In the genomic region with DNA sequence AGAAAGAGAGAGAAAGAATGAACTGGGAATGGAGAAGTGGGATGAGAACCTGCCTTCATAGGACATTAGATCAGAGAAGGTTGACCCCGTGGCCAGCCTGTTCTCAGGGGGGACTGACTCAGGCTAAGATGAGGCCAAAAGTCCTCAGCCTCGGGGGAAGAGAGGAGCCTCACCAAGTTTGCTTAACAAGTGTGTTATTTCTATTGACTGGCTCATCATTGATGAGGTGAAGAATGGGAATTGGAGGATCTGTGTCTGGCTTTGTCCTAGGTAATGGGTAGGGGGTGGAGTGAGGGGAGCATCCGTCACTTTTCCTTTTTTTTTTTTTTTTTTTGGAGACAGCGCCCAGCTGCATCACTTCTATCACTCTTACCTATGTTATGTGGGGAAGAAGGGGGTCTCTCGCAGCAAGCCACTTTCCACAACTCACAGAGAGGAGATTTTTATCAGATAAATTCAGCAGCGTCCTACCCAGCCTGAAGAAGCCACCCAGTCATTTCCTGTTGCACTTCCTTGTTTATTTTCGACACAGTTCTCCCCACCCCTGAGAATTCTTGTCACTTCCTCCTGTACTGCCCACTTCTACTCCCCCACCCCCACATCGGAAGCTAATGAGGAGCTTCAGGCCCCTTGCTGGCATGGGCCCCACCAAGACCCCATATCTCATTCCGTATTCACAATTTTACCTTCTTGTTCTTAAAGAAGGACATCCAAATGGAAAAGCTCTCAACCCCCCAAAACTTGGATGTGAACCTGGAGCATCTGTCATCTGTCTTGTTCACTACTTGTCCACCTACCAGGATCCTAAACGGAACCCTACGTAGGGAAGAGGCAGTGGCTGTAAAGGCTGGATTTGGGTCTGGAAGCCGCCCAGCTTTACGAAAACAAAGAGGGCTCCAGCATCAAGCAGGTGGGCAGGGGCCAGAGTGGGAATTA, we compare ENCODE assay signal across 8 cellular contexts. TPM values are rescaled to one million over a fixed set of nuclear protein-coding genes. Genes with fewer than 3 reads are reported as not detected.
DNase-seq lines count a peak whose midpoint lies in the region; ATAC-seq and TF ChIP-seq lines count a peak whose summit lies in the region.

No MANE protein-coding gene starts in this region.

- peaks cover 6% of the 10 kb centered on the region; the same call in 1 of the 2 replicates for H3K79me2 ChIP-seq in GM23338 (replicated peaks; ENCODE audit: insufficient read depth)

- H3K4me2 ChIP-seq in GM23338, result no peak overlapping the region

- H3K27ac Mint-ChIP-seq in endothelial cell (ENCODE audit: unreplicated experiment) (peak overlapping the region; percentile 28), GM23338 (no peak overlapping the region)

- H3K9me3 Mint-ChIP-seq in endothelial cell (ENCODE audit: unreplicated experiment), result peaks cover 4% of the 10 kb centered on the region
- H3K9me3 Mint-ChIP-seq in GM23338, result peaks cover 16% of the 10 kb centered on the region

- H3K27me3 ChIP-seq in testis (no peaks in the 10 kb centered on the region), GM23338 (ENCODE audit: insufficient read depth) (peaks cover 4% of the 10 kb centered on the region; the same call in 1 of the 2 replicates)

- no peaks in the 10 kb centered on the region for H3K36me3 ChIP-seq in testis (ENCODE audit: low read depth, missing control alignments)
- H3K36me3 ChIP-seq in GM23338 (ENCODE audit: insufficient read depth), result no peaks in the 10 kb centered on the region

- no peak for ATAC-seq in GM23338

- TF ChIP-seq POLR2A in testis (IDR thresholded peaks at IDR 0.05), result no peak

- DNase-seq in activated gamma-delta T cell treated with Interleukin-2 at 50 U/mL for 16 hours (peak; percentile 59), activated gamma-delta T cell (lab: John Stamatoyannopoulos, UW) (no peak), T follicular helper cell (ENCODE audit: low read depth) (peak; percentile 48), endothelial cell (ENCODE audit: low spot score) (no peak), NCI-H2081 treated with DMSO at 0.1 percent for 48 hours (lab: John Stamatoyannopoulos, UW) (no peak), testis (no peak), GM23338 (ENCODE audit: low spot score) (no peak)

- H3K9me3 ChIP-seq in testis, result no peaks in the 10 kb centered on the region

- H3K4me1 ChIP-seq in testis (peaks cover 6% of the 10 kb centered on the region), GM23338 (ENCODE audit: insufficient read depth) (peaks cover 12% of the 10 kb centered on the region)

- no peak overlapping the region for H2AFZ ChIP-seq in GM23338

- H4K20me1 ChIP-seq in GM23338 (replicated peaks; ENCODE audit: insufficient read depth), result no peaks in the 10 kb centered on the region; the same call in 1 of the 2 replicates

- H3F3A ChIP-seq in GM23338 (replicated peaks; ENCODE audit: low read depth), result no peaks in the 10 kb centered on the region

- intact Hi-C loops in testis (cut with DNase I; ENCODE audit: low total_unique reads), result no loop called here

- H3K4me1 Mint-ChIP-seq in endothelial cell (ENCODE audit: unreplicated experiment), result peaks cover 36% of the 10 kb centered on the region
- peaks cover 27% of the 10 kb centered on the region for H3K4me1 Mint-ChIP-seq in GM23338

- WGBS in testis, 2 donors, result 77 to 83% methylated on average over 13 of the region's 13 CpGs

- peak overlapping the region in 17 of 21 experiments; percentile 3 to 97 (median 89) for H3K27ac ChIP-seq in skin epidermis
- peak overlapping the region in 1 of 2 donors; percentile 41 for H3K27ac ChIP-seq in testis
- H3K27ac ChIP-seq in GM23338 (ENCODE audit: low read depth), result no peak overlapping the region

- no peak overlapping the region for H3K4me3 ChIP-seq in skin epidermis
- H3K4me3 ChIP-seq in testis, result no peak overlapping the region
- H3K4me3 ChIP-seq in GM23338, result no peak overlapping the region

- H3K4me3 Mint-ChIP-seq in endothelial cell (ENCODE audit: unreplicated experiment), result peak overlapping the region; percentile 60
- H3K4me3 Mint-ChIP-seq in GM23338, result no peak overlapping the region

- no peak for TF ChIP-seq CTCF in endothelial cell (IDR thresholded peaks at IDR 0.05; ENCODE audit: unreplicated experiment)
- TF ChIP-seq CTCF in testis (IDR thresholded peaks at IDR 0.05), result no peak
- no peak for TF ChIP-seq CTCF in GM23338 (conservative IDR thresholded peaks at IDR 0.05; ENCODE audit: low read depth in 2 of 2)

- H3K27me3 Mint-ChIP-seq in endothelial cell (ENCODE audit: unreplicated experiment) (peaks cover 17% of the 10 kb centered on the region), GM23338 (ENCODE audit: insufficient read depth, low read depth, poor library complexity) (peaks cover 11% of the 10 kb centered on the region)

- H3K36me3 Mint-ChIP-seq in endothelial cell (ENCODE audit: low read depth, unreplicated experiment), result peaks cover 14% of the 10 kb centered on the region
- H3K36me3 Mint-ChIP-seq in GM23338 (ENCODE audit: low read depth), result peaks cover 16% of the 10 kb centered on the region

- no peaks in the 10 kb centered on the region for H3K9me2 ChIP-seq in GM23338 (ENCODE audit: insufficient read depth)

TF ChIP-seq in GM23338, 12 proteins besides CTCF, POLR2A, EP300 and RAD21 (continues in another document):
- no peak for TF ChIP-seq STAT1 (IDR thresholded peaks at IDR 0.05; ENCODE audit: unreplicated experiment)
- TF ChIP-seq, protein P1, sequence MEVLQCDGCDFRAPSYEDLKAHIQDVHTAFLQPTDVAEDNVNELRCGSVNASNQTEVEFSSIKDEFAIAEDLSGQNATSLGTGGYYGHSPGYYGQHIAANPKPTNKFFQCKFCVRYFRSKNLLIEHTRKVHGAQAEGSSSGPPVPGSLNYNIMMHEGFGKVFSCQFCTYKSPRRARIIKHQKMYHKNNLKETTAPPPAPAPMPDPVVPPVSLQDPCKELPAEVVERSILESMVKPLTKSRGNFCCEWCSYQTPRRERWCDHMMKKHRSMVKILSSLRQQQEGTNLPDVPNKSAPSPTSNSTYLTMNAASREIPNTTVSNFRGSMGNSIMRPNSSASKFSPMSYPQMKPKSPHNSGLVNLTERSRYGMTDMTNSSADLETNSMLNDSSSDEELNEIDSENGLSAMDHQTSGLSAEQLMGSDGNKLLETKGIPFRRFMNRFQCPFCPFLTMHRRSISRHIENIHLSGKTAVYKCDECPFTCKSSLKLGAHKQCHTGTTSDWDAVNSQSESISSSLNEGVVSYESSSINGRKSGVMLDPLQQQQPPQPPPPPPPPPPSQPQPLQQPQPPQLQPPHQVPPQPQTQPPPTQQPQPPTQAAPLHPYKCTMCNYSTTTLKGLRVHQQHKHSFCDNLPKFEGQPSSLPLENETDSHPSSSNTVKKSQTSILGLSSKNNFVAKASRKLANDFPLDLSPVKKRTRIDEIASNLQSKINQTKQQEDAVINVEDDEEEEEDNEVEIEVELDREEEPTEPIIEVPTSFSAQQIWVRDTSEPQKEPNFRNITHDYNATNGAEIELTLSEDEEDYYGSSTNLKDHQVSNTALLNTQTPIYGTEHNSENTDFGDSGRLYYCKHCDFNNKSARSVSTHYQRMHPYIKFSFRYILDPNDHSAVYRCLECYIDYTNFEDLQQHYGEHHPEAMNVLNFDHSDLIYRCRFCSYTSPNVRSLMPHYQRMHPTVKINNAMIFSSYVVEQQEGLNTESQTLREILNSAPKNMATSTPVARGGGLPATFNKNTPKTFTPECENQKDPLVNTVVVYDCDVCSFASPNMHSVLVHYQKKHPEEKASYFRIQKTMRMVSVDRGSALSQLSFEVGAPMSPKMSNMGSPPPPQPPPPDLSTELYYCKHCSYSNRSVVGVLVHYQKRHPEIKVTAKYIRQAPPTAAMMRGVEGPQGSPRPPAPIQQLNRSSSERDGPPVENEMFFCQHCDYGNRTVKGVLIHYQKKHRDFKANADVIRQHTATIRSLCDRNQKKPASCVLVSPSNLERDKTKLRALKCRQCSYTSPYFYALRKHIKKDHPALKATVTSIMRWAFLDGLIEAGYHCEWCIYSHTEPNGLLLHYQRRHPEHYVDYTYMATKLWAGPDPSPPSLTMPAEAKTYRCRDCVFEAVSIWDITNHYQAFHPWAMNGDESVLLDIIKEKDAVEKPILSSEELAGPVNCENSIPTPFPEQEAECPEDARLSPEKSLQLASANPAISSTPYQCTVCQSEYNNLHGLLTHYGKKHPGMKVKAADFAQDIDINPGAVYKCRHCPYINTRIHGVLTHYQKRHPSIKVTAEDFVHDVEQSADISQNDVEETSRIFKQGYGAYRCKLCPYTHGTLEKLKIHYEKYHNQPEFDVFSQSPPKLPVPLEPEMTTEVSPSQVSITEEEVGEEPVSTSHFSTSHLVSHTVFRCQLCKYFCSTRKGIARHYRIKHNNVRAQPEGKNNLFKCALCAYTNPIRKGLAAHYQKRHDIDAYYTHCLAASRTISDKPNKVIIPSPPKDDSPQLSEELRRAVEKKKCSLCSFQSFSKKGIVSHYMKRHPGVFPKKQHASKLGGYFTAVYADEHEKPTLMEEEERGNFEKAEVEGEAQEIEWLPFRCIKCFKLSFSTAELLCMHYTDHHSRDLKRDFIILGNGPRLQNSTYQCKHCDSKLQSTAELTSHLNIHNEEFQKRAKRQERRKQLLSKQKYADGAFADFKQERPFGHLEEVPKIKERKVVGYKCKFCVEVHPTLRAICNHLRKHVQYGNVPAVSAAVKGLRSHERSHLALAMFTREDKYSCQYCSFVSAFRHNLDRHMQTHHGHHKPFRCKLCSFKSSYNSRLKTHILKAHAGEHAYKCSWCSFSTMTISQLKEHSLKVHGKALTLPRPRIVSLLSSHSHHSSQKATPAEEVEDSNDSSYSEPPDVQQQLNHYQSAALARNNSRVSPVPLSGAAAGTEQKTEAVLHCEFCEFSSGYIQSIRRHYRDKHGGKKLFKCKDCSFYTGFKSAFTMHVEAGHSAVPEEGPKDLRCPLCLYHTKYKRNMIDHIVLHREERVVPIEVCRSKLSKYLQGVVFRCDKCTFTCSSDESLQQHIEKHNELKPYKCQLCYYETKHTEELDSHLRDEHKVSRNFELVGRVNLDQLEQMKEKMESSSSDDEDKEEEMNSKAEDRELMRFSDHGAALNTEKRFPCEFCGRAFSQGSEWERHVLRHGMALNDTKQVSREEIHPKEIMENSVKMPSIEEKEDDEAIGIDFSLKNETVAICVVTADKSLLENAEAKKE (CRISPR knock-in tag; IDR thresholded peaks at IDR 0.05), result no peak

RNA-seq across cellular contexts. Expression of gene RNASET2, which starts 2.8 kb away (rescaled TPM):
- total RNA-seq in endothelial cell (ENCODE audit: unreplicated experiment) (11.6 TPM), testis (10 to 100 TPM; 50.2 to 56.1 TPM)
- polyA plus RNA-seq in testis (ENCODE audit: insufficient read depth, low read depth, low replicate concordance) (44.5 TPM), GM23338 (2016; fragmentation: Nextera tagmentation; extraction: Ambion mirVana) (40.5 and 44.3 TPM in 2 replicates)
- 51.4 and 62.8 TPM in 2 replicates for total RNA-seq in GM23338 (2014; rRNA removed; shearing (Covaris generic))

RNA-seq across cellular contexts. Expression of gene CEP43, which starts 40.0 kb away (rescaled TPM):
- total RNA-seq in endothelial cell (ENCODE audit: unreplicated experiment), result 23.3 TPM
- 100 to 1,000 TPM in 1 of 2 donors, 10 to 100 TPM in 1; 67.0 to 129 TPM for total RNA-seq in testis
- 105 TPM for polyA plus RNA-seq in testis (ENCODE audit: insufficient read depth, low read depth, low replicate concordance)
- 43.1 and 44.3 TPM in 2 replicates for total RNA-seq in GM23338 (2014; rRNA removed; shearing (Covaris generic))
- polyA plus RNA-seq in GM23338 (2016; fragmentation: Nextera tagmentation; extraction: Ambion mirVana), result 33.8 and 39.9 TPM in 2 replicates

Comparison
In these comparisons a context has a peak if more than half of its experiments do, and no peak if none do; other contexts are left out.
1. DNase-seq: peak in activated gamma-delta T cell treated with Interleukin-2 at 50 U/mL for 16 hours (single experiment) and T follicular helper cell (single experiment); none in activated gamma-delta T cell (single experiment), endothelial cell (single experiment), NCI-H2081 treated with DMSO at 0.1 percent for 48 hours (single experiment), testis (single experiment) and GM23338 (single experiment).